In genomic region chr14:103736546-103737431, GRCh38 we compare ENCODE assay signal across 20 cellular contexts. TPM values are rescaled to one million over a fixed set of nuclear protein-coding genes. Genes with fewer than 3 reads are reported as not detected.
DNase-seq lines count a peak whose midpoint lies in the region; TF ChIP-seq lines count a peak whose summit lies in the region.
"Had no signal": no experiment of that assay in that cellular context is flagged by ENCODE, and none has a peak within 500 bp of the region (broad histone marks: within the 10 kb centered on the region; RNA-seq: fewer than 3 reads in every experiment).

No MANE protein-coding gene starts in this region.

- H3K9me3 ChIP-seq in breast epithelium (no peaks in the 10 kb centered on the region), mammary epithelial cell (replicated peaks; ENCODE audit: insufficient read depth, low read length) (no peaks in the 10 kb centered on the region), sigmoid colon (no peaks in the 10 kb centered on the region), vagina (no peaks in the 10 kb centered on the region)

- H3K4me1 ChIP-seq in breast epithelium, result peaks cover 16 to 25% of the 10 kb centered on the region in 2 donors
- H3K4me1 ChIP-seq in mammary epithelial cell (ENCODE audit: insufficient read depth, low read length), result no peaks in the 10 kb centered on the region
- H3K4me1 ChIP-seq in sigmoid colon, result peaks cover 0 to 35% (median 18%) of the 10 kb centered on the region in 4 donors
- peaks cover 52% of the 10 kb centered on the region for H3K4me1 ChIP-seq in vagina

- CTCF ChIA-PET in mammary epithelial cell (lab: Charles Lee; ENCODE audit: low non-redundant PET), result no interaction called here

- 65% methylated on average over 10 of the region's 10 CpGs for whole genome bisulfite sequencing in mammary epithelial cell (ENCODE audit: low coverage, missing lambda C conversion rate)
- 90 to 91% methylated on average over 10 of the region's 10 CpGs for WGBS in sigmoid colon, 2 donors

- intact Hi-C loops in breast epithelium (cut with DNase I; ENCODE audit: low total_unique reads) (no loop called here), mammary epithelial cell (cut with micrococcal nuclease) (no loop called here), sigmoid colon (cut with DNase I) (no loop called here), vagina (cut with DNase I) (no loop called here)

- no peaks in the 10 kb centered on the region for H3K36me3 Mint-ChIP-seq in glutamatergic neuron (ENCODE audit: unreplicated experiment)
- H3K36me3 Mint-ChIP-seq: IgD-negative memory B cell had no signal

- H3K9ac ChIP-seq in mammary epithelial cell (ENCODE audit: insufficient read depth, low read length), result no peak overlapping the region

- TF ChIP-seq CTCF in breast epithelium (IDR thresholded peaks at IDR 0.05), result no peak
- TF ChIP-seq CTCF in mammary epithelial cell (conservative IDR thresholded peaks at IDR 0.05 in 1 of 2, IDR thresholded peaks at IDR 0.05 in 1 of 2; ENCODE audit: extremely low read depth in 1 of 2, insufficient read depth in 1 of 2, low read depth in 1 of 2, low read length in 2 of 2), result no peak
- TF ChIP-seq CTCF in glutamatergic neuron (IDR thresholded peaks at IDR 0.05; ENCODE audit: partially characterized antibody, unreplicated experiment), result no peak
- no peak for TF ChIP-seq CTCF in sigmoid colon (IDR thresholded peaks at IDR 0.05)
- no peak for TF ChIP-seq CTCF in vagina (IDR thresholded peaks at IDR 0.05)

- no peaks in the 10 kb centered on the region for H3K27me3 ChIP-seq in breast epithelium
- no peaks in the 10 kb centered on the region for H3K27me3 ChIP-seq in mammary epithelial cell (ENCODE audit: insufficient read depth, low read length)
- no peaks in the 10 kb centered on the region for H3K27me3 ChIP-seq in sigmoid colon
- H3K27me3 ChIP-seq in vagina, result no peaks in the 10 kb centered on the region

- H3K27me3 Mint-ChIP-seq in glutamatergic neuron (ENCODE audit: unreplicated experiment), result peaks cover 14% of the 10 kb centered on the region
- H3K27me3 Mint-ChIP-seq: effector memory CD8-positive, alpha-beta T cell; IgD-negative memory B cell; stimulated activated naive B cell treated with anti-CD40 and anti-IgM and Interleukin-4, amounts not matched to agents 10 μg/mL and 1 μg/mL and 100 μg/mL, for 72 hours had no signal

- H4K20me1 ChIP-seq in mammary epithelial cell (ENCODE audit: insufficient read depth, low read length), result no peaks in the 10 kb centered on the region

- no peak for TF ChIP-seq EP300 in sigmoid colon (IDR thresholded peaks at IDR 0.05)

- in situ Hi-C loops in mammary epithelial cell (cut with MboI; ENCODE audit: low sequenced_read_pairs in 2 of 2), result no loop called here

- peaks cover 4% of the 10 kb centered on the region for H3K9me3 Mint-ChIP-seq in glutamatergic neuron (ENCODE audit: unreplicated experiment)
- H3K9me3 Mint-ChIP-seq: CD14-positive monocyte; effector memory CD8-positive, alpha-beta T cell; IgD-negative memory B cell; stimulated activated naive B cell treated with anti-CD40 and anti-IgM and Interleukin-4, amounts not matched to agents 10 μg/mL and 1 μg/mL and 100 μg/mL, for 72 hours; T-helper 2 cell treated with Interferon-gamma antibody and Interleukin-4, amounts not matched to agents 5 μg/mL and 100 μg/mL, for 36 hours had no signal

- no peak for TF ChIP-seq POLR2A in breast epithelium (IDR thresholded peaks at IDR 0.05)
- no peak for TF ChIP-seq POLR2A in sigmoid colon (IDR thresholded peaks at IDR 0.05)
- no peak for TF ChIP-seq POLR2A in vagina (IDR thresholded peaks at IDR 0.05)

- H2AFZ ChIP-seq in mammary epithelial cell (ENCODE audit: low read depth, low read length), result no peak overlapping the region

- H3K27ac Mint-ChIP-seq in glutamatergic neuron (ENCODE audit: unreplicated experiment), result peak overlapping the region; percentile 17
- H3K27ac Mint-ChIP-seq: stimulated activated naive B cell treated with anti-CD40 and anti-IgM and Interleukin-4, amounts not matched to agents 10 μg/mL and 1 μg/mL and 100 μg/mL, for 72 hours; T-helper 2 cell treated with Interferon-gamma antibody and Interleukin-4, amounts not matched to agents 5 μg/mL and 100 μg/mL, for 36 hours had no signal

- BruUV-seq in mammary epithelial cell (replicated peaks; lab: Mats Ljungman, UMichigan), result no TSS peak

- peaks cover 19% of the 10 kb centered on the region for H3K4me1 Mint-ChIP-seq in glutamatergic neuron (ENCODE audit: low read depth, unreplicated experiment)
- H3K4me1 Mint-ChIP-seq: stimulated activated naive B cell treated with anti-CD40 and anti-IgM and Interleukin-4, amounts not matched to agents 10 μg/mL and 1 μg/mL and 100 μg/mL, for 72 hours had no signal

- dilution Hi-C loops in mammary epithelial cell (cut with HindIII; ENCODE audit: low sequenced_read_pairs), result no loop called here

- H3K36me3 ChIP-seq in breast epithelium (no peaks in the 10 kb centered on the region), mammary epithelial cell (ENCODE audit: insufficient read depth, low read length) (peaks cover 9% of the 10 kb centered on the region), sigmoid colon (peaks cover 6 to 56% (median 35%) of the 10 kb centered on the region in 4 donors), vagina (peaks cover 0 to 15% of the 10 kb centered on the region in 2 donors)

- no peak overlapping the region for H3K4me3 Mint-ChIP-seq in glutamatergic neuron (ENCODE audit: unreplicated experiment)
- H3K4me3 Mint-ChIP-seq: CD14-positive monocyte; effector memory CD8-positive, alpha-beta T cell; IgD-negative memory B cell; stimulated activated naive B cell treated with anti-CD40 and anti-IgM and Interleukin-4, amounts not matched to agents 10 μg/mL and 1 μg/mL and 100 μg/mL, for 72 hours; T-helper 2 cell treated with Interferon-gamma antibody and Interleukin-4, amounts not matched to agents 5 μg/mL and 100 μg/mL, for 36 hours had no signal

- no peak overlapping the region for H3K4me2 ChIP-seq in mammary epithelial cell (ENCODE audit: insufficient read depth, low read depth, low read length)

- no peaks in the 10 kb centered on the region for H3K79me2 ChIP-seq in mammary epithelial cell (ENCODE audit: insufficient read depth, low read length)

- DNase-seq in breast epithelium (ENCODE audit: low spot score in 2 of 2) (peak in 1 of 2 donors; percentile 86), mammary epithelial cell (no peak), glutamatergic neuron (no peak), sigmoid colon (peak; percentile 88), vagina (ENCODE audit: extremely low spot score in 2 of 2) (no peak), NCI-H2107 (lab: John Stamatoyannopoulos, UW) (no peak), SK-N-DZ (ENCODE audit: low spot score) (no peak), NCI-H82 (lab: John Stamatoyannopoulos, UW) (no peak)
- DNase-seq: 8988T; activated CD4-positive, alpha-beta T cell treated with anti-CD3 and anti-CD28 coated beads for 48 hours; activated naive CD4-positive, alpha-beta T cell treated with anti-CD3 and anti-CD28 coated beads, Interleukin-2, amount 50 U/mL, for 16 hours; activated T-cell treated with anti-CD3 and anti-CD28 coated beads for 4 hours; effector memory CD8-positive, alpha-beta T cell; foreskin melanocyte; NCI-H774; small intestine; stimulated activated naive B cell treated with anti-CD40 and anti-IgM and Interleukin-4, amounts not matched to agents 10 μg/mL and 1 μg/mL and 100 μg/mL, for 72 hours had no signal

- H3K4me3 ChIP-seq in breast epithelium (peak overlapping the region in 1 of 3 donors; percentile 9), mammary epithelial cell (replicated peaks in 1 of 3; ENCODE audit: insufficient read depth in 1 of 3, low read depth in 2 of 3, low read length in 3 of 3) (no peak overlapping the region), sigmoid colon (no peak overlapping the region), vagina (no peak overlapping the region)

- H3K27ac ChIP-seq in breast epithelium (peak overlapping the region; percentile 92 to 96), mammary epithelial cell (ENCODE audit: insufficient read depth, low read depth, low read length) (no peak overlapping the region), sigmoid colon (peak overlapping the region; percentile 50 to 92 (median 68)), vagina (peak overlapping the region; percentile 73)

RNA-seq across cellular contexts. Expression of gene ZFYVE21, which starts 21.2 kb away (rescaled TPM):
- total RNA-seq in breast epithelium (100 to 1,000 TPM in 1 of 3 donors, 10 to 100 TPM in 2; 57.4 to 140 (median 96.0) TPM), mammary epithelial cell (10 to 100 TPM; 64.2 to 65.7 TPM), glutamatergic neuron (ENCODE audit: unreplicated experiment) (49.1 TPM), sigmoid colon (100 to 1,000 TPM in 1 of 4 donors, 10 to 100 TPM in 3; 84.2 to 106 (median 89.4) TPM), vagina (172 TPM)
- polyA plus RNA-seq in mammary epithelial cell (156 TPM), sigmoid colon (10 to 100 TPM; 41.7 to 90.1 (median 61.7) TPM)
- polyA minus RNA-seq in mammary epithelial cell, result 43.7 TPM
- 20.8 and 20.9 TPM in 2 replicates for polyA plus RNA-seq in SK-N-DZ (2014; cell fraction: cytosol; rRNA removed)
- 52.4 and 53.0 TPM in 2 replicates for polyA plus RNA-seq in SK-N-DZ (2014; cell fraction: nucleus; rRNA removed)

RNA-seq across cellular contexts. Expression of gene XRCC3, which starts 21.5 kb away (rescaled TPM):
- total RNA-seq in breast epithelium (10 to 100 TPM in 1 of 3 donors, 1 to 10 TPM in 2; 5.9 to 10.2 (median 5.9) TPM), mammary epithelial cell (10 to 100 TPM in 1 of 2 donors, 1 to 10 TPM in 1; 5.2 to 35.4 TPM), glutamatergic neuron (ENCODE audit: unreplicated experiment) (4.5 TPM), sigmoid colon (1 to 10 TPM; 1.8 to 7.5 (median 2.0) TPM), vagina (6.9 TPM)
- polyA plus RNA-seq in mammary epithelial cell (23.4 TPM), sigmoid colon (10 to 100 TPM in 1 of 3 donors, 1 to 10 TPM in 2; 3.6 to 15.7 (median 5.1) TPM)
- polyA minus RNA-seq in mammary epithelial cell, result 43.1 TPM
- polyA plus RNA-seq in SK-N-DZ (2014; cell fraction: cytosol; rRNA removed), result 33.5 and 41.9 TPM in 2 replicates
- 61.4 and 67.5 TPM in 2 replicates for polyA plus RNA-seq in SK-N-DZ (2014; cell fraction: nucleus; rRNA removed)
